Comparison of ENCODE assay signal across 19 cellular contexts in the genomic region with DNA sequence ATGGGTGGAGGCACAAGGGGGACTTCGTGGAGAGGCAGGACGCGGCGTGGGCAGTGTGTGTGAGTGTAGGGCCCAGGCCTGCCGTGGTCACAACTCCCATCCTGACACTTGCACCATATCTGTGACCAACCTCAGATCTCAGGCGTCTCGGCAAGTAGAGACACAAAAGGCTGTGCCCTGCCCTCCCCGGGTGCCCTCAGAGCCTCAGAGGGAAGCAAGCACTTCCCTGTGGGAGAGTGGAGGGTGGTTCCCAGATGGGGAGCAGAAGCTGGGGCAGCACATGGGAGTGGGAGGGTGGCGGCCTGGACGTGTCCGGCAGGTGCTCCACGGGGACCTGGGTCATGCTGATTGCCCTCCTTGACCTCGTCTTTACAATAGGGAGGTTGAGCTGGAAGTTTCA. TPM values are rescaled to one million over a fixed set of nuclear protein-coding genes. Genes with fewer than 3 reads are reported as not detected.
A peak's percentile ranks its signal among the peaks of the same experiment; 100 is the strongest.
DNase-seq lines count a peak whose midpoint lies in the region; ATAC-seq and TF ChIP-seq lines count a peak whose summit lies in the region.
"Had no signal": no experiment of that assay in that cellular context is flagged by ENCODE, and none has a peak within 500 bp of the region (broad histone marks: within the 10 kb centered on the region; RNA-seq: fewer than 3 reads in every experiment).

No MANE protein-coding gene starts in this region.

- H3K27ac ChIP-seq in heart right ventricle (no peak overlapping the region), neuronal stem cell (replicated peaks; ENCODE audit: low read length) (no peak overlapping the region)
- H3K27ac ChIP-seq: 22Rv1; A549; BLaER1 treated with 17β-estradiol and CSF1 and Interleukin-3, amounts not matched to agents 10 nM and 100 nM; C4-2B had no signal

- peak overlapping the region; percentile 29 for H4K8ac ChIP-seq in neuronal stem cell (ENCODE audit: low read depth, low read length)

- TF ChIP-seq CTCF in heart right ventricle (IDR thresholded peaks at IDR 0.05): no peak
- TF ChIP-seq CTCF in glutamatergic neuron (IDR thresholded peaks at IDR 0.05; ENCODE audit: partially characterized antibody, unreplicated experiment): no peak

- peaks cover 6% of the 10 kb centered on the region for H3K36me3 Mint-ChIP-seq in glutamatergic neuron (ENCODE audit: unreplicated experiment)
- H3K36me3 Mint-ChIP-seq: CD8-positive, alpha-beta T cell had no signal

- no peak overlapping the region for H2BK5ac ChIP-seq in neuronal stem cell (ENCODE audit: low read length)

- peaks cover 0 to 68% (median 31%) of the 10 kb centered on the region in 7 donors for H3K27me3 ChIP-seq in heart right ventricle
- no peaks in the 10 kb centered on the region for H3K27me3 ChIP-seq in neuronal stem cell (ENCODE audit: control insufficient read depth in 3 of 3, insufficient read depth in 3 of 3, low read depth in 1 of 3, low read length in 3 of 3)

- H3K4me2 ChIP-seq in neuronal stem cell (ENCODE audit: insufficient read depth, low read length, poor library complexity, severe bottlenecking): no peak overlapping the region
- H3K4me2 ChIP-seq: A549 had no signal

- H3K4ac ChIP-seq in neuronal stem cell (ENCODE audit: low read length): no peak overlapping the region

- no peak overlapping the region for H2BK12ac ChIP-seq in neuronal stem cell (ENCODE audit: low read length)

- intact Hi-C loops in Right ventricle myocardium inferior (cut with DNase I) (no loop called here), heart right ventricle (cut with DNase I) (no loop called here)

- H3K36me3 ChIP-seq in heart right ventricle (no peaks in the 10 kb centered on the region), neuronal stem cell (replicated peaks in 1 of 2; ENCODE audit: control insufficient read depth in 2 of 2, insufficient read depth in 2 of 2, low read length in 2 of 2) (peaks cover 30 to 41% of the 10 kb centered on the region in 2 donors)
- H3K36me3 ChIP-seq: BLaER1 treated with 17β-estradiol and CSF1 and Interleukin-3, amounts not matched to agents 10 nM and 100 nM had no signal

- H3K27ac Mint-ChIP-seq in glutamatergic neuron (ENCODE audit: unreplicated experiment): peak overlapping the region; percentile 38
- H3K27ac Mint-ChIP-seq: B cell; CD4-positive, alpha-beta T cell; CD8-positive, alpha-beta T cell had no signal

- ATAC-seq in Right ventricle myocardium inferior (no peak), heart right ventricle (no peak)
- ATAC-seq: A549; CD8-positive, alpha-beta T cell had no signal

- H2BK15ac ChIP-seq in neuronal stem cell (ENCODE audit: low read length): no peak overlapping the region

- peaks cover 48% of the 10 kb centered on the region for H3K4me1 Mint-ChIP-seq in glutamatergic neuron (ENCODE audit: low read depth, unreplicated experiment)
- H3K4me1 Mint-ChIP-seq: B cell had no signal

- H4K91ac ChIP-seq in neuronal stem cell (ENCODE audit: low read depth, low read length, poor library complexity): no peak overlapping the region

- peaks cover 21% of the 10 kb centered on the region for H3K9me3 Mint-ChIP-seq in glutamatergic neuron (ENCODE audit: unreplicated experiment)
- H3K9me3 Mint-ChIP-seq: CD4-positive, alpha-beta T cell; CD8-positive, alpha-beta T cell had no signal

- H2BK120ac ChIP-seq in neuronal stem cell (ENCODE audit: low read depth, low read length): no peak overlapping the region

- H3K4me3 Mint-ChIP-seq in glutamatergic neuron (ENCODE audit: unreplicated experiment): no peak overlapping the region
- H3K4me3 Mint-ChIP-seq: B cell; CD4-positive, alpha-beta T cell; CD8-positive, alpha-beta T cell had no signal

- no peak overlapping the region for H2AFZ ChIP-seq in neuronal stem cell (ENCODE audit: low read length)

- H3K4me1 ChIP-seq in heart right ventricle: no peaks in the 10 kb centered on the region
- peaks cover 0 to 8% of the 10 kb centered on the region in 2 donors for H3K4me1 ChIP-seq in neuronal stem cell (ENCODE audit: control insufficient read depth in 2 of 2, insufficient read depth in 1 of 2, low read depth in 1 of 2, low read length in 2 of 2)
- H3K4me1 ChIP-seq: A549, Caco-2 had no signal

- H3K18ac ChIP-seq in neuronal stem cell (ENCODE audit: low read length): peak overlapping the region; percentile 27

- H3K79me1 ChIP-seq in neuronal stem cell (ENCODE audit: low read depth, low read length): peaks cover 17% of the 10 kb centered on the region

- no peaks in the 10 kb centered on the region for H3K9me3 ChIP-seq in heart right ventricle
- peaks cover 0 to 2% of the 10 kb centered on the region in 2 donors for H3K9me3 ChIP-seq in neuronal stem cell (replicated peaks in 1 of 2; ENCODE audit: control insufficient read depth in 2 of 2, insufficient read depth in 1 of 2, low read depth in 1 of 2, low read length in 2 of 2)
- H3K9me3 ChIP-seq: A549, Caco-2 had no signal

- DNase-seq in Right ventricle myocardium inferior (ENCODE audit: missing footprints): peak; percentile 58
- DNase-seq in heart right ventricle: no peak
- no peak for DNase-seq in glutamatergic neuron
- DNase-seq in neuronal stem cell (ENCODE audit: low spot score): no peak
- DNase-seq in occipital lobe (lab: John Stamatoyannopoulos, UW): no peak
- DNase-seq in activated CD4-positive, alpha-beta T cell treated with anti-CD3 and anti-CD28 coated beads for 1 hour: no peak
- DNase-seq: AML-193; Caco-2; Calu3; CD4-positive, alpha-beta T cell; CD8-positive, alpha-beta T cell; DMS79 treated with DMSO at 0.1 percent for 48 hours; GF-D8 had no signal

- peaks cover 18% of the 10 kb centered on the region for H3K27me3 Mint-ChIP-seq in glutamatergic neuron (ENCODE audit: unreplicated experiment)

- peak overlapping the region; percentile 58 for H3K23ac ChIP-seq in neuronal stem cell (ENCODE audit: low read depth, low read length, poor library complexity)

- peak overlapping the region; percentile 73 for H3K14ac ChIP-seq in neuronal stem cell (ENCODE audit: low read length)

- WGBS in heart right ventricle, 2 donors: 85% methylated on average over 13 of the region's 13 CpGs
- no CpG with 5 or more reads among the region's 13 CpGs for WGBS in neuronal stem cell (ENCODE audit: extremely low coverage in 2 of 2, insufficient read length in 2 of 2, insufficient replicate concordance in 1 of 2), 2 donors

- H3K9ac ChIP-seq in neuronal stem cell (ENCODE audit: low read depth, low read length, poor library complexity): no peak overlapping the region
- H3K9ac ChIP-seq: BLaER1 treated with 17β-estradiol and CSF1 and Interleukin-3, amounts not matched to agents 10 nM and 100 nM had no signal

- no peak overlapping the region for H3K4me3 ChIP-seq in heart right ventricle
- H3K4me3 ChIP-seq in neuronal stem cell (ENCODE audit: low read length in 2 of 2): no peak overlapping the region
- H3K4me3 ChIP-seq: A549; BLaER1 treated with 17β-estradiol and CSF1 and Interleukin-3, amounts not matched to agents 10 nM and 100 nM had no signal

- no peak overlapping the region for H2AK5ac ChIP-seq in neuronal stem cell (ENCODE audit: low read depth, low read length)

RNA-seq across cellular contexts. Expression of a gene that starts 20.4 kb away (rescaled TPM):
- total RNA-seq in Right ventricle myocardium inferior (0.16 TPM), heart right ventricle (under 1 TPM in 4 of 10 donors, not detected in 6; 0.05 to 0.60 (median 0.18) TPM), glutamatergic neuron (ENCODE audit: unreplicated experiment) (240 TPM), occipital lobe (34.6 TPM)
- polyA plus RNA-seq in heart right ventricle: under 1 TPM; 0.04 to 0.07 TPM
- polyA plus RNA-seq in neuronal stem cell (2013, experiment 1 of 2): 27.4 TPM
- 27.2 TPM for polyA plus RNA-seq in neuronal stem cell (2013, experiment 2 of 2)
- total RNA-seq: B cell had no signal
- polyA plus RNA-seq: A549, BJ had no signal

RNA-seq across cellular contexts. Expression of a gene that starts 59.9 kb away (rescaled TPM):
- total RNA-seq in Right ventricle myocardium inferior (0.32 TPM), heart right ventricle (under 1 TPM; 0.11 to 0.72 (median 0.31) TPM), glutamatergic neuron (ENCODE audit: unreplicated experiment) (1.0 TPM), occipital lobe (1.1 TPM)
- under 1 TPM; 0.22 to 0.29 TPM for polyA plus RNA-seq in heart right ventricle
- polyA plus RNA-seq in neuronal stem cell (2013, experiment 1 of 2): 7.7 TPM
- 7.7 TPM for polyA plus RNA-seq in neuronal stem cell (2013, experiment 2 of 2)

Comparison
In these comparisons a context has a peak if more than half of its experiments do, and no peak if none do; other contexts are left out.
1. RNA of a gene that starts 20.4 kb away (total RNA-seq): 240 TPM in glutamatergic neuron (single experiment) and 34.6 TPM in occipital lobe (single experiment); 0.16 TPM in Right ventricle myocardium inferior (single experiment) and 0.05 to 0.60 TPM in heart right ventricle; every median in the first group is over 10 times any median in the second.